Comparison of ENCODE assay signal across 8 cellular contexts in genomic region chr18:3703732-3704176, GRCh38.
DNase-seq lines count a peak whose midpoint lies in the region; ATAC-seq, FAIRE-seq and TF ChIP-seq lines count a peak whose summit lies in the region.

No MANE protein-coding gene starts in this region.

- no peaks in the 10 kb centered on the region for H4K20me1 ChIP-seq in DND-41 (ENCODE audit: insufficient read depth, low read length)

- peak overlapping the region; percentile 63; the same call in 1 of the 2 replicates for H2AFZ ChIP-seq in DND-41 (ENCODE audit: low read depth, low read length)

- TF ChIP-seq CTCF in DND-41 (IDR thresholded peaks at IDR 0.05; ENCODE audit: borderline replicate concordance, extremely low read depth, low read length, poor library complexity, severe bottlenecking) (peak; percentile 67), mesothelial cell of epicardium (IDR thresholded peaks at IDR 0.05; ENCODE audit: unreplicated experiment) (peak; percentile 71)

- peak overlapping the region; percentile 95 for H3K27ac Mint-ChIP-seq in mesothelial cell of epicardium

- H3K4me3 ChIP-seq in DND-41 (ENCODE audit: low read depth in 1 of 2, low read length in 2 of 2) (no peak overlapping the region), SJCRH30 (no peak overlapping the region)

- H3K36me3 Mint-ChIP-seq in mesothelial cell of epicardium: peaks cover 2% of the 10 kb centered on the region

- H3K4me1 ChIP-seq in DND-41 (ENCODE audit: insufficient read depth, low read length) (peaks cover 17% of the 10 kb centered on the region), SJCRH30 (no peaks in the 10 kb centered on the region)

- no peak overlapping the region for H3K9ac ChIP-seq in DND-41 (ENCODE audit: low read depth, low read length)

- H3K27me3 ChIP-seq in DND-41 (ENCODE audit: insufficient read depth, low read length, poor library complexity) (no peaks in the 10 kb centered on the region), SJCRH30 (no peaks in the 10 kb centered on the region)

- peaks cover 2% of the 10 kb centered on the region for H3K9me3 Mint-ChIP-seq in mesothelial cell of epicardium

- peak; percentile 66 for DNase-seq in DND-41
- DNase-seq in HPDE6-E6E7 (ENCODE audit: extremely low spot score): peak; percentile 49
- peak; percentile 17 to 56 for DNase-seq in SJCRH30
- DNase-seq in mesothelial cell of epicardium (ENCODE audit: low spot score in 2 of 2, unreplicated experiment in 2 of 2): peak; percentile 40 to 78
- peak; percentile 92 for DNase-seq in urothelium cell line (ENCODE audit: low spot score)

- no peak overlapping the region for H3K4me2 ChIP-seq in DND-41 (ENCODE audit: insufficient read depth, low read length)

- H3K27me3 Mint-ChIP-seq in mesothelial cell of epicardium (ENCODE audit: low read depth): no peaks in the 10 kb centered on the region

- H3K79me2 ChIP-seq in DND-41 (ENCODE audit: insufficient read depth, low read length): no peaks in the 10 kb centered on the region

- H3K9me3 ChIP-seq in DND-41 (ENCODE audit: insufficient read depth, low read length, severe bottlenecking): no peaks in the 10 kb centered on the region
- no peaks in the 10 kb centered on the region for H3K9me3 ChIP-seq in SJCRH30 (replicated peaks)

- peak overlapping the region; percentile 36 for H3K4me3 Mint-ChIP-seq in mesothelial cell of epicardium

- H3K4me1 Mint-ChIP-seq in mesothelial cell of epicardium: peaks cover 40% of the 10 kb centered on the region

- peak; percentile 86 for ATAC-seq in DND-41 (ENCODE audit: insufficient read depth, low read depth)
- no peak for ATAC-seq in GM21619 (IDR thresholded peaks at IDR 0.05; ENCODE audit: unreplicated experiment)
- ATAC-seq in HG03095 (IDR thresholded peaks at IDR 0.05; ENCODE audit: unreplicated experiment): no peak

- H3K27ac ChIP-seq in DND-41 (ENCODE audit: low read length) (no peak overlapping the region), SJCRH30 (no peak overlapping the region)

- FAIRE-seq in endometrium (lab: Jason Lieb, UNC) (peak; percentile 18), urothelium cell line (lab: Jason Lieb, UNC) (peak; percentile 86)

- H3K36me3 ChIP-seq in DND-41 (ENCODE audit: insufficient read depth, low read length) (no peaks in the 10 kb centered on the region), SJCRH30 (no peaks in the 10 kb centered on the region)

Comparison
In these comparisons a context has a peak if more than half of its experiments do, and no peak if none do; other contexts are left out.
1. DNase-seq: peak in every context shown above with its lines; median percentile 92 in urothelium cell line; 66 in DND-41; 59 in mesothelial cell of epicardium; 49 in HPDE6-E6E7; 36 in SJCRH30.